In the genomic region with DNA sequence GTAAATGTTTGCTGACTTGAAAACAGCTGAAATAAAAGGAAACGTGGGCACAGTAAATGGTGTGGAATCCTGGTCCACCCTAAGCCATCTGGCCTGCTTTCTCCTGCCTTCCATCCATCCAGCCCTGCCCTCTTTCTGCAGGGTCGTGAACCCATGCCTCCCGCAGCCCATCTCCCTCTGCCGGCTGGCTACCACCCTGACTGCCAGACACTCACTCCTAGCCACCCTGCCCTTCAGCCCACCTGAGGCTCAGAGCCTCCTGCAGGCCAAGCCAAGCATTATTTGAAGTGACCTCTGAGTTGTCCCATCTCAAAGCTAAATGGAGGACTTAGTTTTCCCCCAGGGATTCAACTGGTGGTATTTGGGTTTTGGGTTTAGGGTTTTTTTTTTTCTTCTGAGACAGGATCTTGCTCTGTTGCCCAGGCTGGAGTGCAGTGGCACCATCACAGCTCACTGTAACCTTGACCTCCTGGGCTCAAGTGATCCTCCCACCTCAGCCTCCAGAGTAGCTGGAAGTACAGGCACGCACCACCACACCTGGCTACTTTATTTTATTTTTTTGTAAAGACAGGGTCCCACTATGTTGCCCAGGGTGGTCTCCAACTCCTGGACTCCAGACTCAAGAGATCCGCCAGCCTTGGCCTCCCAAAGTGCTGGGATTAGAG, we compare ENCODE assay signal across 1 cellular context.
TF ChIP-seq lines count a peak whose summit lies in the region.

No MANE protein-coding gene starts in this region.

TF ChIP-seq in GM23338, 12 proteins besides CTCF, POLR2A, EP300 and RAD21 (continued from another document):
- TF ChIP-seq, protein P1, sequence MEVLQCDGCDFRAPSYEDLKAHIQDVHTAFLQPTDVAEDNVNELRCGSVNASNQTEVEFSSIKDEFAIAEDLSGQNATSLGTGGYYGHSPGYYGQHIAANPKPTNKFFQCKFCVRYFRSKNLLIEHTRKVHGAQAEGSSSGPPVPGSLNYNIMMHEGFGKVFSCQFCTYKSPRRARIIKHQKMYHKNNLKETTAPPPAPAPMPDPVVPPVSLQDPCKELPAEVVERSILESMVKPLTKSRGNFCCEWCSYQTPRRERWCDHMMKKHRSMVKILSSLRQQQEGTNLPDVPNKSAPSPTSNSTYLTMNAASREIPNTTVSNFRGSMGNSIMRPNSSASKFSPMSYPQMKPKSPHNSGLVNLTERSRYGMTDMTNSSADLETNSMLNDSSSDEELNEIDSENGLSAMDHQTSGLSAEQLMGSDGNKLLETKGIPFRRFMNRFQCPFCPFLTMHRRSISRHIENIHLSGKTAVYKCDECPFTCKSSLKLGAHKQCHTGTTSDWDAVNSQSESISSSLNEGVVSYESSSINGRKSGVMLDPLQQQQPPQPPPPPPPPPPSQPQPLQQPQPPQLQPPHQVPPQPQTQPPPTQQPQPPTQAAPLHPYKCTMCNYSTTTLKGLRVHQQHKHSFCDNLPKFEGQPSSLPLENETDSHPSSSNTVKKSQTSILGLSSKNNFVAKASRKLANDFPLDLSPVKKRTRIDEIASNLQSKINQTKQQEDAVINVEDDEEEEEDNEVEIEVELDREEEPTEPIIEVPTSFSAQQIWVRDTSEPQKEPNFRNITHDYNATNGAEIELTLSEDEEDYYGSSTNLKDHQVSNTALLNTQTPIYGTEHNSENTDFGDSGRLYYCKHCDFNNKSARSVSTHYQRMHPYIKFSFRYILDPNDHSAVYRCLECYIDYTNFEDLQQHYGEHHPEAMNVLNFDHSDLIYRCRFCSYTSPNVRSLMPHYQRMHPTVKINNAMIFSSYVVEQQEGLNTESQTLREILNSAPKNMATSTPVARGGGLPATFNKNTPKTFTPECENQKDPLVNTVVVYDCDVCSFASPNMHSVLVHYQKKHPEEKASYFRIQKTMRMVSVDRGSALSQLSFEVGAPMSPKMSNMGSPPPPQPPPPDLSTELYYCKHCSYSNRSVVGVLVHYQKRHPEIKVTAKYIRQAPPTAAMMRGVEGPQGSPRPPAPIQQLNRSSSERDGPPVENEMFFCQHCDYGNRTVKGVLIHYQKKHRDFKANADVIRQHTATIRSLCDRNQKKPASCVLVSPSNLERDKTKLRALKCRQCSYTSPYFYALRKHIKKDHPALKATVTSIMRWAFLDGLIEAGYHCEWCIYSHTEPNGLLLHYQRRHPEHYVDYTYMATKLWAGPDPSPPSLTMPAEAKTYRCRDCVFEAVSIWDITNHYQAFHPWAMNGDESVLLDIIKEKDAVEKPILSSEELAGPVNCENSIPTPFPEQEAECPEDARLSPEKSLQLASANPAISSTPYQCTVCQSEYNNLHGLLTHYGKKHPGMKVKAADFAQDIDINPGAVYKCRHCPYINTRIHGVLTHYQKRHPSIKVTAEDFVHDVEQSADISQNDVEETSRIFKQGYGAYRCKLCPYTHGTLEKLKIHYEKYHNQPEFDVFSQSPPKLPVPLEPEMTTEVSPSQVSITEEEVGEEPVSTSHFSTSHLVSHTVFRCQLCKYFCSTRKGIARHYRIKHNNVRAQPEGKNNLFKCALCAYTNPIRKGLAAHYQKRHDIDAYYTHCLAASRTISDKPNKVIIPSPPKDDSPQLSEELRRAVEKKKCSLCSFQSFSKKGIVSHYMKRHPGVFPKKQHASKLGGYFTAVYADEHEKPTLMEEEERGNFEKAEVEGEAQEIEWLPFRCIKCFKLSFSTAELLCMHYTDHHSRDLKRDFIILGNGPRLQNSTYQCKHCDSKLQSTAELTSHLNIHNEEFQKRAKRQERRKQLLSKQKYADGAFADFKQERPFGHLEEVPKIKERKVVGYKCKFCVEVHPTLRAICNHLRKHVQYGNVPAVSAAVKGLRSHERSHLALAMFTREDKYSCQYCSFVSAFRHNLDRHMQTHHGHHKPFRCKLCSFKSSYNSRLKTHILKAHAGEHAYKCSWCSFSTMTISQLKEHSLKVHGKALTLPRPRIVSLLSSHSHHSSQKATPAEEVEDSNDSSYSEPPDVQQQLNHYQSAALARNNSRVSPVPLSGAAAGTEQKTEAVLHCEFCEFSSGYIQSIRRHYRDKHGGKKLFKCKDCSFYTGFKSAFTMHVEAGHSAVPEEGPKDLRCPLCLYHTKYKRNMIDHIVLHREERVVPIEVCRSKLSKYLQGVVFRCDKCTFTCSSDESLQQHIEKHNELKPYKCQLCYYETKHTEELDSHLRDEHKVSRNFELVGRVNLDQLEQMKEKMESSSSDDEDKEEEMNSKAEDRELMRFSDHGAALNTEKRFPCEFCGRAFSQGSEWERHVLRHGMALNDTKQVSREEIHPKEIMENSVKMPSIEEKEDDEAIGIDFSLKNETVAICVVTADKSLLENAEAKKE (CRISPR knock-in tag; IDR thresholded peaks at IDR 0.05), result no peak
- TF ChIP-seq ZNF114 (CRISPR knock-in tag; IDR thresholded peaks at IDR 0.05) (no peak), POLR2AphosphoS5 (IDR thresholded peaks at IDR 0.05; ENCODE audit: low read depth) (no peak), ETS1 (IDR thresholded peaks at IDR 0.05) (no peak), ZNF331 (CRISPR knock-in tag; IDR thresholded peaks at IDR 0.05; ENCODE audit: low read depth) (no peak), EZH2 (IDR thresholded peaks at IDR 0.05; ENCODE audit: low read depth, unreplicated experiment) (no peak), NANOG (IDR thresholded peaks at IDR 0.05; ENCODE audit: borderline replicate concordance) (no peak)
